In the genomic region with DNA sequence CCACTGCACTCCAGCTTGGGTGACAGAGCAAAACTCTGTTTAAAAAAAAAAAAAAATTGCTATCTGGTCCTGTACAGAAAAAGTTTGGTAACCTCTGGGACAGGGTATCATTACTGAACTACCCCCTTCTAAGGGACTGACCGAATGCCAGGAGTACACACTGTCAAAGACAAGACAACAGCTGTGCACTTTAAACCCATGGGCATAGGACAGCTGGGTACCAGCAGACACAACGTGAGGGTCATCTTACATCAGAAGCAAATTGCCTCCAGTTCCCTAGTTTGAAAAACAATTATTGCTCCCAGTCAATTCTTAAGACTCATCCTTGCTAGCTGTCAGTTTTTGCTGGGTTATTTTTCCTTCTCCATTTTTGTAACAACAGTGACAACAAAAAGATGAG, we compare ENCODE assay signal across 20 cellular contexts. TPM values are rescaled to one million over a fixed set of nuclear protein-coding genes. Genes with fewer than 3 reads are reported as not detected.
DNase-seq lines count a peak whose midpoint lies in the region; ATAC-seq and TF ChIP-seq lines count a peak whose summit lies in the region.
"Had no signal": no experiment of that assay in that cellular context is flagged by ENCODE, and none has a peak within 500 bp of the region (broad histone marks: within the 10 kb centered on the region; RNA-seq: fewer than 3 reads in every experiment).

No MANE protein-coding gene starts in this region.

- H3K36me3 Mint-ChIP-seq in HFFc6 (ENCODE audit: low read depth) (peaks cover 46% of the 10 kb centered on the region), glutamatergic neuron (ENCODE audit: unreplicated experiment) (peaks cover 6% of the 10 kb centered on the region)

- no peak overlapping the region for H3K4me2 ChIP-seq in Karpas-422 (ENCODE audit: low read depth, low read length, poor library complexity, severe bottlenecking)
- H3K4me2 ChIP-seq: BLaER1 treated with 17β-estradiol and CSF1 and Interleukin-3, amounts not matched to agents 10 nM and 100 nM had no signal

- no peaks in the 10 kb centered on the region for H3K9me3 ChIP-seq in RWPE2 (ENCODE audit: severe bottlenecking)
- no peaks in the 10 kb centered on the region for H3K9me3 ChIP-seq in psoas muscle
- H3K9me3 ChIP-seq in Karpas-422 (ENCODE audit: low read length), result no peaks in the 10 kb centered on the region
- H3K9me3 ChIP-seq: BLaER1 treated with 17β-estradiol and CSF1 and Interleukin-3, amounts not matched to agents 10 nM and 100 nM; HAP-1 had no signal

- TF ChIP-seq CTCF in HFFc6 (IDR thresholded peaks at IDR 0.05) (no peak), RWPE2 (IDR thresholded peaks at IDR 0.05; ENCODE audit: poor library complexity, severe bottlenecking) (no peak), glutamatergic neuron (IDR thresholded peaks at IDR 0.05; ENCODE audit: partially characterized antibody, unreplicated experiment) (no peak), psoas muscle (IDR thresholded peaks at IDR 0.05) (no peak)

- H3K27me3 Mint-ChIP-seq in HFFc6 (ENCODE audit: insufficient read depth) (peaks cover under 1% of the 10 kb centered on the region; the same call in 1 of the 2 replicates), glutamatergic neuron (ENCODE audit: unreplicated experiment) (peaks cover 6% of the 10 kb centered on the region)

- no peaks in the 10 kb centered on the region for H3K9me2 ChIP-seq in Karpas-422 (replicated peaks; ENCODE audit: insufficient read depth, low read length)

- H3K27me3 ChIP-seq in RWPE2 (ENCODE audit: insufficient read depth, poor library complexity, severe bottlenecking) (no peaks in the 10 kb centered on the region), psoas muscle (ENCODE audit: insufficient read depth in 3 of 3, low read length in 2 of 3) (no peaks in the 10 kb centered on the region), Karpas-422 (ENCODE audit: low read length) (no peaks in the 10 kb centered on the region)
- H3K27me3 ChIP-seq: BLaER1 treated with 17β-estradiol and CSF1 and Interleukin-3, amounts not matched to agents 10 nM and 100 nM had no signal

- H3K4me3 ChIP-seq in RWPE2 (ENCODE audit: severe bottlenecking) (no peak overlapping the region), psoas muscle (no peak overlapping the region), Karpas-422 (ENCODE audit: low read length) (no peak overlapping the region)
- H3K4me3 ChIP-seq: BLaER1 treated with 17β-estradiol and CSF1 and Interleukin-3, amounts not matched to agents 10 nM and 100 nM; HAP-1 had no signal

- no peak overlapping the region for H3K9ac ChIP-seq in Karpas-422 (ENCODE audit: low read length)
- H3K9ac ChIP-seq: BLaER1 treated with 17β-estradiol and CSF1 and Interleukin-3, amounts not matched to agents 10 nM and 100 nM had no signal

- H3K79me2 ChIP-seq in Karpas-422 (ENCODE audit: low read length), result no peaks in the 10 kb centered on the region

- DNase-seq in HFFc6, result no peak
- DNase-seq in RWPE2 (ENCODE audit: low spot score), result no peak
- no peak for DNase-seq in glutamatergic neuron
- no peak for DNase-seq in psoas muscle
- no peak for DNase-seq in retina
- no peak for DNase-seq in Karpas-422
- DNase-seq: CD8-positive, alpha-beta T cell; DMS79 treated with DMSO at 0.1 percent for 48 hours; NCI-H1105; NCI-H1694; NCI-H510A; NCI-H748 treated with DMSO at 0.1 percent for 48 hours; OCI-M1; SIG-M5 had no signal

- H4K20me1 ChIP-seq in Karpas-422 (ENCODE audit: insufficient read depth, low read depth, low read length), result no peaks in the 10 kb centered on the region

- WGBS in psoas muscle, 3 donors, result 21 to 44% (median 26%) methylated on average over 2 of the region's 2 CpGs

- intact Hi-C loops in psoas muscle (cut with DNase I), result no loop called here

- H3K4me1 ChIP-seq in RWPE2 (ENCODE audit: insufficient read depth, poor library complexity, severe bottlenecking) (peaks cover 72% of the 10 kb centered on the region), psoas muscle (peaks cover 75% of the 10 kb centered on the region), Karpas-422 (ENCODE audit: low read length) (no peaks in the 10 kb centered on the region)
- H3K4me1 ChIP-seq: HAP-1 had no signal

- H3K4me3 Mint-ChIP-seq in HFFc6 (no peak overlapping the region), glutamatergic neuron (ENCODE audit: unreplicated experiment) (peak overlapping the region; percentile 63)
- H3K4me3 Mint-ChIP-seq: CD8-positive, alpha-beta T cell had no signal

- ATAC-seq in RWPE2 (ENCODE audit: low read depth) (no peak), psoas muscle (no peak), GM21619 (IDR thresholded peaks at IDR 0.05; ENCODE audit: unreplicated experiment) (no peak), HG02610 (IDR thresholded peaks at IDR 0.05; ENCODE audit: unreplicated experiment) (no peak)
- ATAC-seq: CD8-positive, alpha-beta T cell had no signal

- peaks cover 64% of the 10 kb centered on the region for H3K4me1 Mint-ChIP-seq in HFFc6 (ENCODE audit: low read depth)
- H3K4me1 Mint-ChIP-seq in glutamatergic neuron (ENCODE audit: low read depth, unreplicated experiment), result peaks cover 40% of the 10 kb centered on the region

- no peak overlapping the region for H2AFZ ChIP-seq in Karpas-422 (ENCODE audit: low read length)

- peaks cover 98% of the 10 kb centered on the region for H3K36me3 ChIP-seq in RWPE2 (ENCODE audit: low read depth)
- H3K36me3 ChIP-seq in psoas muscle (ENCODE audit: insufficient read depth in 1 of 2, low read depth in 1 of 2), result peaks cover 20 to 72% of the 10 kb centered on the region in 2 donors
- no peaks in the 10 kb centered on the region for H3K36me3 ChIP-seq in Karpas-422 (ENCODE audit: insufficient read depth, low read length)

- H3K27ac Mint-ChIP-seq in HFFc6 (peak overlapping the region; percentile 74), glutamatergic neuron (ENCODE audit: unreplicated experiment) (no peak overlapping the region)
- H3K27ac Mint-ChIP-seq: CD8-positive, alpha-beta T cell had no signal

- H3K9me3 Mint-ChIP-seq in HFFc6, result no peaks in the 10 kb centered on the region
- peaks cover 10% of the 10 kb centered on the region for H3K9me3 Mint-ChIP-seq in glutamatergic neuron (ENCODE audit: unreplicated experiment)
- H3K9me3 Mint-ChIP-seq: CD8-positive, alpha-beta T cell had no signal

- peak overlapping the region; percentile 91 for H3K27ac ChIP-seq in RWPE2 (ENCODE audit: poor library complexity, severe bottlenecking)
- H3K27ac ChIP-seq in psoas muscle, result peak overlapping the region; percentile 96
- H3K27ac ChIP-seq in Karpas-422 (ENCODE audit: low read length), result no peak overlapping the region
- H3K27ac ChIP-seq: BLaER1 treated with 17β-estradiol and CSF1 and Interleukin-3, amounts not matched to agents 10 nM and 100 nM had no signal

RNA-seq across cellular contexts. Expression of a gene that starts 17.8 kb away (rescaled TPM):
- total RNA-seq in HFFc6 (2021; fragmentation: NEBNext Ultra II Directional; extraction: Animal tissue kit (Norgen Biotek cat#: 25700)), result 1,000 to 10,000 TPM; 1,095 to 1,408 (median 1,232) TPM
- 105 TPM for total RNA-seq in glutamatergic neuron (ENCODE audit: unreplicated experiment)
- total RNA-seq in psoas muscle, result 100 to 1,000 TPM; 548 to 930 (median 580) TPM
- 100 to 1,000 TPM; 423 to 754 (median 450) TPM for polyA plus RNA-seq in psoas muscle
- total RNA-seq in Karpas-422 (2014; rRNA removed; shearing (Covaris generic); ENCODE audit: low replicate concordance), result 0.18 and 5.7 TPM in 2 replicates

RNA-seq across cellular contexts. Expression of a gene that starts 17.8 kb away (rescaled TPM):
- total RNA-seq in HFFc6 (2021; fragmentation: NEBNext Ultra II Directional; extraction: Animal tissue kit (Norgen Biotek cat#: 25700)), result under 1 TPM in 4 of 6 experiments, not detected in 2; 0.59 to 0.65 (median 0.60) TPM
- total RNA-seq in glutamatergic neuron (ENCODE audit: unreplicated experiment) (not detected), psoas muscle (under 1 TPM in 3 of 4 donors, not detected in 1; 0.49 to 0.87 (median 0.53) TPM)
- polyA plus RNA-seq in psoas muscle, result under 1 TPM in 1 of 3 donors, not detected in 2; 0.14 TPM
- not detected in 2 replicates for total RNA-seq in Karpas-422 (2014; rRNA removed; shearing (Covaris generic); ENCODE audit: low replicate concordance)
- total RNA-seq: A673, RPMI7951 had no signal

RNA-seq across cellular contexts. Expression of a gene that starts 55.9 kb away (rescaled TPM):
- 10 to 100 TPM; 25.3 to 30.0 (median 27.3) TPM for total RNA-seq in HFFc6 (2021; fragmentation: NEBNext Ultra II Directional; extraction: Animal tissue kit (Norgen Biotek cat#: 25700))
- total RNA-seq in glutamatergic neuron (ENCODE audit: unreplicated experiment) (30.5 TPM), psoas muscle (10 to 100 TPM; 35.7 to 52.6 (median 40.9) TPM)
- polyA plus RNA-seq in psoas muscle, result 10 to 100 TPM; 13.4 to 37.6 (median 22.1) TPM
- 12.9 and 42.0 TPM in 2 replicates for total RNA-seq in Karpas-422 (2014; rRNA removed; shearing (Covaris generic); ENCODE audit: low replicate concordance)

Comparison
In these comparisons a context has a peak if more than half of its experiments do, and no peak if none do; other contexts are left out.
1. RNA of a gene that starts 17.8 kb away (total RNA-seq): 1,095 to 1,408 TPM in HFFc6, 548 to 930 TPM in psoas muscle and 105 TPM in glutamatergic neuron (single experiment); 0.18 to 5.7 TPM in Karpas-422; every median in the first group is over 10 times any median in the second.